In the genomic region with DNA sequence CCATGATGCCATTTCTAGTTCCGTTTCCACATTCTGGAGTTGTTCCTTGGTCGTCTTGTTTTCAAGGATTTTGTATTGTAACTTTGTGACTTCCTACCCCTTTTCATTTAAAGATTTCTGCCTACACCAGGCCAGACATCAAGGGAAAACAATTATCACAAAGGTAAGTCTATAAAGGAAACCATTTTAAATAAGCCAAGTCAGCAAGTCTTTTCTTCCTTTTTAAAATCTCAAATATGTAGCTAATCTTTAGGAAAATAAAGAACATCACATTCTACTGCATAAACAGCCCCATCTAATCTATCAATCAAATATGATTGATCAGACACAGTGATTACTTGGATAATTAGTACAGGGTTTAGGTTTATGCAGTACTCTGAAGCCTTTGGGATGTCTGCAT, we compare ENCODE assay signal across 3 cellular contexts.
TF ChIP-seq lines count a peak whose summit lies in the region.

No MANE protein-coding gene starts in this region.

TF ChIP-seq in A549, 52 proteins besides CTCF, POLR2A, EP300 and RAD21:
- no peak for TF ChIP-seq NR3C1 (IDR thresholded peaks at IDR 0.05)
- TF ChIP-seq MAFK (IDR thresholded peaks at IDR 0.05; ENCODE audit: partially characterized antibody): peak; percentile 68

TF ChIP-seq in IMR-90, 13 proteins besides CTCF, POLR2A, EP300 and RAD21:
- TF ChIP-seq MAFK (IDR thresholded peaks at IDR 0.05; ENCODE audit: low read depth, low read length): peak; percentile 63
- no peak for TF ChIP-seq MXI1 (IDR thresholded peaks at IDR 0.05; ENCODE audit: borderline replicate concordance, low read depth, low read length)

TF ChIP-seq in endothelial cell of umbilical vein, 7 proteins besides CTCF, POLR2A, EP300 and RAD21:
- no peak for TF ChIP-seq POLR2AphosphoS5 (IDR thresholded peaks at IDR 0.05; ENCODE audit: insufficient read depth, low read depth, low read length)
- TF ChIP-seq EZH2 (IDR thresholded peaks at IDR 0.05; ENCODE audit: borderline replicate concordance, low read depth, low read length, severe bottlenecking): peak; percentile 13
TF ChIP-seq in endothelial cell of umbilical vein: peak in this region for 1.
